In the genomic region with DNA sequence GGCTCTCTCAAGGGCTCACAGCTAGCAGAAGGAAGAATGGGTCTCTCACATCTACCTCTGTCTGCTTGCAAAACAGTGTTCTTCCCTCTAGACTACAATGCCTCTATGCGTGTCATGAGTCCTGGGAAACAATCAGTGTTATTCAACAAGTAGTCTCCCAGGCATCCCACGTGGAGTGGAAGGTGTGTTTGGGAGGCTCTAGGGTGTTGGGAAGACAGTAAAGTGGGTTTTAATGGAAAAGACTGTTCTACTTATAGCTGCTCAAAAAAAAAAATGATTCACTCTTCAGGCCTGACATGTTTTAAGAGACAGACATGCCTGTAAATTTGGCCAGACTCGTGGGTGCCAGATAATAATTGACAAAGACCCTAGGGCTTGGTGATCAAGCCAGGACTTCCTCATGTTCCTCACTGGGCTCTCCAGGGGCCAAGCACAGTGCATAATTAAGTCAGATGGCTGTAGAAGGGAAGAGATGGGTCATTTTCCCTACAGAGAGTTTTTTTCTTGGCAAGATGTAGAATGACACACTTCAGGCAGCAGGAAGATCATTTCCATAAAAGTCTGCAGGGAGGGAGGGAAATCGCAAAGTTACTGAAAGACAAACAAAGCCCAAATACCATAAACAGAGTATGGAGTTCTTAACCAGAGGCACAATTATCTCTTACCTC, we compare ENCODE assay signal across 23 cellular contexts.
A peak's percentile ranks its signal among the peaks of the same experiment; 100 is the strongest.
DNase-seq lines count a peak whose midpoint lies in the region; ATAC-seq, FAIRE-seq and TF ChIP-seq lines count a peak whose summit lies in the region.
"Had no signal": no experiment of that assay in that cellular context is flagged by ENCODE, and none has a peak within 500 bp of the region (broad histone marks: within the 10 kb centered on the region; RNA-seq: fewer than 3 reads in every experiment).

No MANE protein-coding gene starts in this region.

- no peaks in the 10 kb centered on the region for H3K4me1 Mint-ChIP-seq in effector memory CD8-positive, alpha-beta T cell (ENCODE audit: low read depth in 2 of 2)
- H3K4me1 Mint-ChIP-seq: activated naive CD8-positive, alpha-beta T cell treated with anti-CD3 and anti-CD28 coated beads for 36 hours; GM23338 had no signal

- H3K27me3 Mint-ChIP-seq in effector memory CD8-positive, alpha-beta T cell = no peaks in the 10 kb centered on the region
- H3K27me3 Mint-ChIP-seq: activated T-cell treated with anti-CD3 and anti-CD28 coated beads, Interleukin-2, amount 50 U/mL, for 24 hours had no signal

- no peak for ATAC-seq in GM21717 (IDR thresholded peaks at IDR 0.05; ENCODE audit: unreplicated experiment)
- no peak for ATAC-seq in effector memory CD8-positive, alpha-beta T cell (replicated peaks)
- ATAC-seq: gastrocnemius medialis, GM23338, left ventricle myocardium superior, sciatic nerve had no signal

- H4K20me1 ChIP-seq in keratinocyte (ENCODE audit: control insufficient read depth, extremely low read depth, insufficient read depth, low read length) = no peaks in the 10 kb centered on the region

- H3K27ac ChIP-seq in keratinocyte (ENCODE audit: control insufficient read depth, insufficient read depth, low read length) = peak overlapping the region; percentile 48
- H3K27ac ChIP-seq: gastrocnemius medialis, HL-60 had no signal

- peak overlapping the region; percentile 49 for H3K4me2 ChIP-seq in keratinocyte (ENCODE audit: control insufficient read depth, extremely low read depth, insufficient read depth, low read depth, low read length)
- H3K4me2 ChIP-seq: GM23338 had no signal

- peaks cover 31% of the 10 kb centered on the region for H3K4me1 ChIP-seq in keratinocyte (ENCODE audit: control insufficient read depth, extremely low read depth, insufficient read depth, low read length)
- H3K4me1 ChIP-seq: BE2C, gastrocnemius medialis had no signal

- peaks cover 1 to 4% of the 10 kb centered on the region in 2 donors for H3K9me3 Mint-ChIP-seq in effector memory CD8-positive, alpha-beta T cell
- H3K9me3 Mint-ChIP-seq: activated naive CD8-positive, alpha-beta T cell treated with anti-CD3 and anti-CD28 coated beads for 36 hours; activated T-cell treated with anti-CD3 and anti-CD28 coated beads, Interleukin-2, amount 50 U/mL, for 24 hours; GM23338 had no signal

- no peak overlapping the region for H3K27ac Mint-ChIP-seq in effector memory CD8-positive, alpha-beta T cell
- H3K27ac Mint-ChIP-seq: activated naive CD8-positive, alpha-beta T cell treated with anti-CD3 and anti-CD28 coated beads for 36 hours; activated T-cell treated with anti-CD3 and anti-CD28 coated beads, Interleukin-2, amount 50 U/mL, for 24 hours; GM23338 had no signal

- H2AFZ ChIP-seq in keratinocyte (ENCODE audit: control insufficient read depth, low read length) = peak overlapping the region; percentile 31
- H2AFZ ChIP-seq: GM23338 had no signal

- H3K36me3 Mint-ChIP-seq in effector memory CD8-positive, alpha-beta T cell (ENCODE audit: insufficient read depth) = no peaks in the 10 kb centered on the region
- H3K36me3 Mint-ChIP-seq: activated naive CD8-positive, alpha-beta T cell treated with anti-CD3 and anti-CD28 coated beads for 36 hours had no signal

- no peaks in the 10 kb centered on the region for H3K9me1 ChIP-seq in keratinocyte (ENCODE audit: control insufficient read depth, extremely low read depth, insufficient read depth, low read length)

- dilution Hi-C loops in keratinocyte (cut with MboI; ENCODE audit: extremely low pct_ligation_motif_present, low sequenced_read_pairs) = no loop called here

- H3K36me3 ChIP-seq in keratinocyte (ENCODE audit: control insufficient read depth in 2 of 2, extremely low read depth in 1 of 2, insufficient read depth in 2 of 2, low read length in 2 of 2) = no peaks in the 10 kb centered on the region
- H3K36me3 ChIP-seq: BE2C, gastrocnemius medialis had no signal

- TF ChIP-seq CTCF in AG10803 (conservative IDR thresholded peaks at IDR 0.05; ENCODE audit: low read length) (no peak), HFF-Myc (IDR thresholded peaks at IDR 0.05; ENCODE audit: low read depth, low read length, missing control alignments) (no peak), astrocyte of the cerebellum (IDR thresholded peaks at IDR 0.05; ENCODE audit: low read depth, low read length, missing control alignments) (no peak), keratinocyte (optimal IDR thresholded peaks at IDR 0.05 in 1 of 3, IDR thresholded peaks at IDR 0.05 in 1 of 3, conservative IDR thresholded peaks at IDR 0.05 in 1 of 3; ENCODE audit: extremely low read depth in 1 of 3, insufficient read depth in 2 of 3, low read length in 3 of 3) (no peak)

- H3K4me3 ChIP-seq in AG10803 (ENCODE audit: low read length) (no peak overlapping the region), HFF-Myc (replicated peaks; ENCODE audit: low read depth, low read length) (no peak overlapping the region), astrocyte of the cerebellum (ENCODE audit: low read depth, low read length) (no peak overlapping the region), keratinocyte (ENCODE audit: control insufficient read depth in 2 of 3, extremely low read depth in 1 of 3, insufficient read depth in 2 of 3, low read depth in 1 of 3, low read length in 3 of 3) (no peak overlapping the region)
- H3K4me3 ChIP-seq: gastrocnemius medialis, GM23338 had no signal

- peak; percentile 59 for DNase-seq in AG10803 (ENCODE audit: low read depth)
- peak; percentile 9 for DNase-seq in HFF-Myc (ENCODE audit: extremely low read depth, low read depth)
- DNase-seq in astrocyte of the cerebellum (ENCODE audit: low read depth) = peak; percentile 46
- DNase-seq in keratinocyte (ENCODE audit: low read depth, low spot score) = no peak
- no peak for DNase-seq in G401 (ENCODE audit: low spot score)
- DNase-seq in HUDEP-2 (lab: John Stamatoyannopoulos, UW; ENCODE audit: unreplicated experiment in 76 of 76) = no peak
- DNase-seq in effector memory CD8-positive, alpha-beta T cell = no peak
- DNase-seq: activated CD4-positive, alpha-beta T cell treated with anti-CD3 and anti-CD28 coated beads, Interleukin-2, amount 50 U/mL, for 48 hours; activated naive CD8-positive, alpha-beta T cell treated with anti-CD3 and anti-CD28 coated beads for 36 hours; activated T-cell treated with anti-CD3 and anti-CD28 coated beads, Interleukin-2, amount 50 U/mL, for 24 hours; BE2C; DMS 273 treated with DMSO at 0.1 percent for 48 hours; effector memory CD4-positive, alpha-beta T cell; gastrocnemius medialis; left ventricle myocardium superior; NCI-H2171 treated with DMSO at 0.1 percent for 48 hours; occipital lobe; RPMI8226; stimulated activated CD4-positive, alpha-beta T cell treated with anti-CD3 and anti-CD28 coated beads, Interleukin-2, amount 100 ng/mL, for 24 hours had no signal

- H3K9ac ChIP-seq in keratinocyte (ENCODE audit: control insufficient read depth, extremely low read depth, insufficient read depth, low read length) = peak overlapping the region; percentile 28

- no peaks in the 10 kb centered on the region for H3K27me3 ChIP-seq in keratinocyte (ENCODE audit: control insufficient read depth, extremely low read depth, insufficient read depth, low read length)
- H3K27me3 ChIP-seq: BE2C, gastrocnemius medialis had no signal

- no peaks in the 10 kb centered on the region for H3K9me3 ChIP-seq in keratinocyte (ENCODE audit: control insufficient read depth, low read depth, low read length)
- H3K9me3 ChIP-seq: BE2C, gastrocnemius medialis had no signal

- H3K4me3 Mint-ChIP-seq in effector memory CD8-positive, alpha-beta T cell = no peak overlapping the region
- H3K4me3 Mint-ChIP-seq: activated naive CD8-positive, alpha-beta T cell treated with anti-CD3 and anti-CD28 coated beads for 36 hours; activated T-cell treated with anti-CD3 and anti-CD28 coated beads, Interleukin-2, amount 50 U/mL, for 24 hours; GM23338 had no signal

- in situ Hi-C loops in astrocyte of the cerebellum (cut with HindIII; ENCODE audit: low sequenced_read_pairs) (no loop called here), G401 (cut with HindIII; ENCODE audit: low sequenced_read_pairs) (no loop called here)

- no peaks in the 10 kb centered on the region for H3K79me2 ChIP-seq in keratinocyte (ENCODE audit: control insufficient read depth, insufficient read depth, low read length)

- FAIRE-seq in keratinocyte (lab: Jason Lieb, UNC) = peak; percentile 76

Comparison
In these comparisons a context has a peak if more than half of its experiments do, and no peak if none do; other contexts are left out.
1. DNase-seq: peak in AG10803 (single experiment), HFF-Myc (single experiment) and astrocyte of the cerebellum (single experiment); none in keratinocyte (single experiment), G401 (single experiment), HUDEP-2 (0 of 76) and effector memory CD8-positive, alpha-beta T cell (0 of 3).